ENCODE assay signal across 13 cellular contexts in genomic region chr14:99264691-99265090, GRCh38. TPM values are rescaled to one million over a fixed set of nuclear protein-coding genes. Genes with fewer than 3 reads are reported as not detected.
DNase-seq lines count a peak whose midpoint lies in the region; ATAC-seq and TF ChIP-seq lines count a peak whose summit lies in the region.
"Had no signal": no experiment of that assay in that cellular context is flagged by ENCODE, and none has a peak within 500 bp of the region (broad histone marks: within the 10 kb centered on the region; RNA-seq: fewer than 3 reads in every experiment).

No MANE protein-coding gene starts in this region.

- CTCF ChIA-PET in activated CD8-positive, alpha-beta T cell treated with anti-CD3 and anti-CD28 coated beads for 36 hours (lab: Charles Lee): interaction anchor here (0.7 to 7.0 kb wide), 5 partner anchors 11 to 1125 kb away, joined by 3 to 189 read pairs (median 5); no protein-coding TSS in a partner anchor

- peaks cover 54% of the 10 kb centered on the region for H3K4me1 Mint-ChIP-seq in activated CD8-positive, alpha-beta T cell treated with anti-CD3 and anti-CD28 coated beads for 36 hours (ENCODE audit: low read depth)
- H3K4me1 Mint-ChIP-seq in effector memory CD8-positive, alpha-beta T cell (ENCODE audit: low read depth in 2 of 2): peaks cover 67 to 94% of the 10 kb centered on the region in 2 donors
- H3K4me1 Mint-ChIP-seq in stimulated activated naive CD8-positive, alpha-beta T cell treated with anti-CD3 and anti-CD28 coated beads, Interleukin-15, amount 100 ng/mL, for 72 hours: peaks cover 84% of the 10 kb centered on the region

- no peaks in the 10 kb centered on the region for H3K9me3 Mint-ChIP-seq in activated CD8-positive, alpha-beta T cell treated with anti-CD3 and anti-CD28 coated beads for 36 hours
- no peaks in the 10 kb centered on the region for H3K9me3 Mint-ChIP-seq in effector memory CD8-positive, alpha-beta T cell
- H3K9me3 Mint-ChIP-seq in stimulated activated naive CD8-positive, alpha-beta T cell treated with anti-CD3 and anti-CD28 coated beads, Interleukin-15, amount 100 ng/mL, for 72 hours: no peaks in the 10 kb centered on the region

- POLR2A ChIA-PET in activated CD8-positive, alpha-beta T cell treated with anti-CD3 and anti-CD28 coated beads for 36 hours (lab: Charles Lee): interaction anchor here (0.6 to 15.9 kb wide), 8 partner anchors 9 to 203 kb away, joined by 3 to 496 read pairs (median 3); no protein-coding TSS in a partner anchor

- peak; percentile 66 for DNase-seq in activated effector memory CD4-positive, alpha-beta T cell treated with anti-CD3 and anti-CD28 coated beads, Interleukin-2, amount 50 U/mL, for 16 hours
- DNase-seq in activated effector memory CD4-positive, alpha-beta T cell treated with Interleukin-2 at 50 U/mL for 16 hours: no peak
- DNase-seq in activated CD8-positive, alpha-beta T cell treated with anti-CD3 and anti-CD28 coated beads for 36 hours: peak; percentile 28
- peak in 1 of 3 experiments; percentile 12 for DNase-seq in effector memory CD8-positive, alpha-beta T cell
- peak in 1 of 2 donors; percentile 15 for DNase-seq in stimulated activated naive CD8-positive, alpha-beta T cell treated with anti-CD3 and anti-CD28 coated beads, Interleukin-15, amount 100 ng/mL, for 72 hours
- no peak for DNase-seq in T1000 (lab: John Stamatoyannopoulos, UW)
- DNase-seq in HUDEP-2 (lab: John Stamatoyannopoulos, UW; ENCODE audit: unreplicated experiment in 76 of 76): no peak
- DNase-seq: glutamatergic neuron, islet precursor cell, MV-4-11 had no signal

- peak overlapping the region; percentile 86 for H3K4me3 Mint-ChIP-seq in activated CD8-positive, alpha-beta T cell treated with anti-CD3 and anti-CD28 coated beads for 36 hours
- H3K4me3 Mint-ChIP-seq in effector memory CD8-positive, alpha-beta T cell: peak overlapping the region; percentile 99
- peak overlapping the region; percentile 90 to 98 for H3K4me3 Mint-ChIP-seq in stimulated activated naive CD8-positive, alpha-beta T cell treated with anti-CD3 and anti-CD28 coated beads, Interleukin-15, amount 100 ng/mL, for 72 hours

- ATAC-seq in activated CD8-positive, alpha-beta T cell treated with anti-CD3 and anti-CD28 coated beads for 36 hours: no peak
- ATAC-seq in effector memory CD8-positive, alpha-beta T cell (replicated peaks): no peak
- no peak for ATAC-seq in stimulated activated naive CD8-positive, alpha-beta T cell treated with anti-CD3 and anti-CD28 coated beads, Interleukin-15, amount 100 ng/mL, for 72 hours
- no peak for ATAC-seq in HG03521 (IDR thresholded peaks at IDR 0.05; ENCODE audit: unreplicated experiment)
- ATAC-seq: activated CD4-positive, CD25-positive, alpha-beta regulatory T cell treated with anti-CD3 and anti-CD28 coated beads, Interleukin-2, amount 50 U/mL, for 24 hours; HCT116 had no signal

- TF ChIP-seq CTCF in activated CD8-positive, alpha-beta T cell treated with anti-CD3 and anti-CD28 coated beads for 36 hours (IDR thresholded peaks at IDR 0.05): no peak

- peaks cover 68% of the 10 kb centered on the region for H3K36me3 Mint-ChIP-seq in activated CD8-positive, alpha-beta T cell treated with anti-CD3 and anti-CD28 coated beads for 36 hours (ENCODE audit: low read depth)
- peaks cover 97% of the 10 kb centered on the region for H3K36me3 Mint-ChIP-seq in effector memory CD8-positive, alpha-beta T cell (ENCODE audit: insufficient read depth)

- H3K27me3 Mint-ChIP-seq in activated CD8-positive, alpha-beta T cell treated with anti-CD3 and anti-CD28 coated beads for 36 hours: no peaks in the 10 kb centered on the region
- H3K27me3 Mint-ChIP-seq in effector memory CD8-positive, alpha-beta T cell: no peaks in the 10 kb centered on the region
- no peaks in the 10 kb centered on the region for H3K27me3 Mint-ChIP-seq in stimulated activated naive CD8-positive, alpha-beta T cell treated with anti-CD3 and anti-CD28 coated beads, Interleukin-15, amount 100 ng/mL, for 72 hours

- intact Hi-C loops in activated CD8-positive, alpha-beta T cell treated with anti-CD3 and anti-CD28 coated beads for 36 hours (cut with micrococcal nuclease): loop anchor here (5.0 to 10.0 kb wide), 2 partner anchors 72 to 800 kb away; partner anchors contain the start of gene EVL

- H3K27ac Mint-ChIP-seq in activated CD8-positive, alpha-beta T cell treated with anti-CD3 and anti-CD28 coated beads for 36 hours: peak overlapping the region; percentile 98
- peak overlapping the region; percentile 98 to 99 for H3K27ac Mint-ChIP-seq in effector memory CD8-positive, alpha-beta T cell
- H3K27ac Mint-ChIP-seq in stimulated activated naive CD8-positive, alpha-beta T cell treated with anti-CD3 and anti-CD28 coated beads, Interleukin-15, amount 100 ng/mL, for 72 hours: peak overlapping the region; percentile 87 to 96

RNA-seq across cellular contexts. Expression of gene BCL11B, which starts 7.3 kb away (rescaled TPM):
- total RNA-seq in activated CD8-positive, alpha-beta T cell treated with anti-CD3 and anti-CD28 coated beads for 36 hours: 10 to 100 TPM; 48.5 to 53.0 TPM

Comparison
In these comparisons a context has a peak if more than half of its experiments do, and no peak if none do; other contexts are left out.
1. DNase-seq: peak in activated effector memory CD4-positive, alpha-beta T cell treated with anti-CD3 and anti-CD28 coated beads, Interleukin-2, amount 50 U/mL, for 16 hours (single experiment) and activated CD8-positive, alpha-beta T cell treated with anti-CD3 and anti-CD28 coated beads for 36 hours (single experiment); none in activated effector memory CD4-positive, alpha-beta T cell treated with Interleukin-2 at 50 U/mL for 16 hours (single experiment), T1000 (single experiment) and HUDEP-2 (0 of 76).
2. Peak in every context shown above with its lines, with median percentiles within 50 percentile points of each other: H3K27ac Mint-ChIP-seq and H3K4me3 Mint-ChIP-seq.